Comparison of ENCODE assay signal across 8 cellular contexts in the genomic region with DNA sequence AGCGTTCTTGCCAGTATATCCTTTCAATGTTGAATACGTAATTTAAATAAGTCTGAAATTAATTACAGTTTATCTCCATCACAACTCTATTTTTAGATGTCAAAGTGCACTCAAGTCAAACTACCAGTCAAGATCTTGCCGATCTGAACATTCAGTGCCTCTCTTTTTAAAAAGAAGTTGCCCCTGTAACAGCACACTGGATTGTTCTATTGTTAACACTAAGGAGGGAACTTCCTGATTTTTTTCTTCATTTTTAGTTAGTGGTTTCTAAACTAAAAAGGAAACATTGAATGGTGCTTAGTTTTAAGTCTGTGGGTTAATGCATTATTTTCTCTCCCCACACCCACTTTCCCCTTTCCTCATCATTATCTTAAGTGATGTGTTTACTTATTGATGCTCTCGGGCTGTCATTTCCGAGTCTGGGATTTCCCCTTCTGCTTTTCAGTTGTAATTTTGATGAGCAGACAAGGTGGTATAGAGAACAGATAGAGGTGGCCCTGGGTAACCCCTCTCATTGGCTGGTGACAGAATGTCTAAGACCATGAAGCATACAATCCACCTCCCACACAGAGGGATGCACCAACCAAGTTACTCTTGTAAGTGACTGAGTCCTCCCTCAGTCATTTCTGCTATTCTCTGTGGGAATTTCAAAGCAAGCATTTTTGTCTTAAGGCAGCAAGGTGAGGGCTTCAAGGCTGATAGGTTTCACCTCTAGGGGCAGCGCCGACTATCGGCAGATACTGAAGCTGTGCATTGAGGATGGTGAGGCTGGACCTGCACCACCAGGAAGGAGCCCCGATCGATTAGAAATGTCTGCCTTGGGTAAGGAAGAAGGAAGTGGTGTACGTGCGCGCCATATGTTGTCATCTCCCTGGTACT. TPM values are rescaled to one million over a fixed set of nuclear protein-coding genes. Genes with fewer than 3 reads are reported as not detected.
DNase-seq lines count a peak whose midpoint lies in the region; ATAC-seq, FAIRE-seq and TF ChIP-seq lines count a peak whose summit lies in the region.

No MANE protein-coding gene starts in this region.

- H3K27me3 ChIP-seq in H7 (ENCODE audit: control insufficient read depth, insufficient read depth, low read length), result no peaks in the 10 kb centered on the region

- no peaks in the 10 kb centered on the region for H3K9me3 ChIP-seq in A549

- FAIRE-seq in A549 (lab: Jason Lieb, UNC), result no peak

- DNase-seq in A549 (ENCODE audit: low read depth in 1 of 2, low spot score in 1 of 2) (peak in 1 of 2 experiments; percentile 52), H7 (peak; percentile 65), T-helper 2 cell (peak in 4 of 5 experiments; percentile 42 to 93 (median 51)), iPS DF 19.7 (ENCODE audit: low read depth, low spot score) (peak; percentile 50), A172 (ENCODE audit: low spot score) (no peak), HCEC 1CT (no peak), amniotic stem cell (lab: John Stamatoyannopoulos, UW) (no peak)

- no peaks in the 10 kb centered on the region for H3K4me1 ChIP-seq in A549

- H3K4me3 ChIP-seq in A549, result no peak overlapping the region
- no peak overlapping the region for H3K4me3 ChIP-seq in H7 (ENCODE audit: insufficient read depth, low read depth, low read length)

- 20% methylated on average over 13 of the region's 13 CpGs for WGBS in A549 (ENCODE audit: missing lambda C conversion rate)

- no peaks in the 10 kb centered on the region for H3K36me3 ChIP-seq in H7 (replicated peaks; ENCODE audit: control insufficient read depth, insufficient read depth, low read length)

- TF ChIP-seq EP300 in A549 (IDR thresholded peaks at IDR 0.05), result no peak

- CTCF ChIA-PET in A549 (lab: Yijun Ruan, JAX), result interaction anchor here (1.4 kb wide), 1 partner anchor 8 kb away, joined by 6 read pairs; no protein-coding TSS in a partner anchor

- H3K4me2 ChIP-seq in A549, result peak overlapping the region; percentile 23; the same call in 1 of the 3 replicates

- ATAC-seq in A549, result peak in 1 of 2 experiments; percentile 84; a peak in 4 of 6 replicates
- ATAC-seq in HG03469 (IDR thresholded peaks at IDR 0.05; ENCODE audit: unreplicated experiment), result no peak

- TF ChIP-seq RAD21 in A549 (conservative IDR thresholded peaks at IDR 0.05 in 1 of 2, IDR thresholded peaks at IDR 0.05 in 1 of 2), result 0 out of 5 replicates have a peak, but pooled peaks of 1 of the 2 experiments have one; percentile 8

- TF ChIP-seq POLR2A in A549 (IDR thresholded peaks at IDR 0.05; ENCODE audit: low read length), result no peak

- peak; percentile 25; the same call in 1 of the 3 replicates for TF ChIP-seq CTCF in A549 (IDR thresholded peaks at IDR 0.05)

- POLR2A ChIA-PET in A549 (lab: Yijun Ruan, JAX), result no interaction called here

- no peak overlapping the region for H3K27ac ChIP-seq in A549

TF ChIP-seq in A549, 52 proteins besides CTCF, POLR2A, EP300 and RAD21:
- TF ChIP-seq HOXA7 (CRISPR knock-in tag; IDR thresholded peaks at IDR 0.05), result no peak
- no peak for TF ChIP-seq NR3C1 (IDR thresholded peaks at IDR 0.05)
- TF ChIP-seq SREBF2 (IDR thresholded peaks at IDR 0.05), result no peak
- TF ChIP-seq, protein P1, sequence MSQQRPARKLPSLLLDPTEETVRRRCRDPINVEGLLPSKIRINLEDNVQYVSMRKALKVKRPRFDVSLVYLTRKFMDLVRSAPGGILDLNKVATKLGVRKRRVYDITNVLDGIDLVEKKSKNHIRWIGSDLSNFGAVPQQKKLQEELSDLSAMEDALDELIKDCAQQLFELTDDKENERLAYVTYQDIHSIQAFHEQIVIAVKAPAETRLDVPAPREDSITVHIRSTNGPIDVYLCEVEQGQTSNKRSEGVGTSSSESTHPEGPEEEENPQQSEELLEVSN (IDR thresholded peaks at IDR 0.05; ENCODE audit: borderline replicate concordance, low read depth), result no peak
- TF ChIP-seq RARB (CRISPR knock-in tag; IDR thresholded peaks at IDR 0.05), result no peak
- TF ChIP-seq PHF8 (IDR thresholded peaks at IDR 0.05; ENCODE audit: borderline replicate concordance, low read depth), result no peak
- TF ChIP-seq ZFP36 (IDR thresholded peaks at IDR 0.05; ENCODE audit: borderline replicate concordance, partially characterized antibody), result no peak
- TF ChIP-seq, protein P2, sequence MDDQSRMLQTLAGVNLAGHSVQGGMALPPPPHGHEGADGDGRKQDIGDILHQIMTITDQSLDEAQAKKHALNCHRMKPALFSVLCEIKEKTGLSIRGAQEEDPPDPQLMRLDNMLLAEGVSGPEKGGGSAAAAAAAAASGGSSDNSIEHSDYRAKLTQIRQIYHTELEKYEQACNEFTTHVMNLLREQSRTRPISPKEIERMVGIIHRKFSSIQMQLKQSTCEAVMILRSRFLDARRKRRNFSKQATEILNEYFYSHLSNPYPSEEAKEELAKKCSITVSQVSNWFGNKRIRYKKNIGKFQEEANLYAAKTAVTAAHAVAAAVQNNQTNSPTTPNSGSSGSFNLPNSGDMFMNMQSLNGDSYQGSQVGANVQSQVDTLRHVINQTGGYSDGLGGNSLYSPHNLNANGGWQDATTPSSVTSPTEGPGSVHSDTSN (IDR thresholded peaks at IDR 0.05), result no peak
- TF ChIP-seq, protein P3, sequence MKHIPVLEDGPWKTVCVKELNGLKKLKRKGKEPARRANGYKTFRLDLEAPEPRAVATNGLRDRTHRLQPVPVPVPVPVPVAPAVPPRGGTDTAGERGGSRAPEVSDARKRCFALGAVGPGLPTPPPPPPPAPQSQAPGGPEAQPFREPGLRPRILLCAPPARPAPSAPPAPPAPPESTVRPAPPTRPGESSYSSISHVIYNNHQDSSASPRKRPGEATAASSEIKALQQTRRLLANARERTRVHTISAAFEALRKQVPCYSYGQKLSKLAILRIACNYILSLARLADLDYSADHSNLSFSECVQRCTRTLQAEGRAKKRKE (CRISPR knock-in tag; IDR thresholded peaks at IDR 0.05; ENCODE audit: low read depth), result no peak
- no peak for TF ChIP-seq FOSB (CRISPR knock-in tag; IDR thresholded peaks at IDR 0.05)
- no peak for TF ChIP-seq FOXS1 (CRISPR knock-in tag; IDR thresholded peaks at IDR 0.05)
- TF ChIP-seq POLR2AphosphoS2 (conservative IDR thresholded peaks at IDR 0.05; ENCODE audit: low read length), result no peak
- TF ChIP-seq HOXB5 (CRISPR knock-in tag; IDR thresholded peaks at IDR 0.05), result no peak
- TF ChIP-seq ZSCAN20 (CRISPR knock-in tag; IDR thresholded peaks at IDR 0.05), result no peak
- no peak for TF ChIP-seq EHF (CRISPR knock-in tag; IDR thresholded peaks at IDR 0.05)
- TF ChIP-seq, protein P4, sequence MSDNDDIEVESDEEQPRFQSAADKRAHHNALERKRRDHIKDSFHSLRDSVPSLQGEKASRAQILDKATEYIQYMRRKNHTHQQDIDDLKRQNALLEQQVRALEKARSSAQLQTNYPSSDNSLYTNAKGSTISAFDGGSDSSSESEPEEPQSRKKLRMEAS (IDR thresholded peaks at IDR 0.05), result no peak
- no peak for TF ChIP-seq FOSL2 (IDR thresholded peaks at IDR 0.05)
- TF ChIP-seq FOSL2 (CRISPR knock-in tag; IDR thresholded peaks at IDR 0.05), result no peak
- TF ChIP-seq, protein P5, sequence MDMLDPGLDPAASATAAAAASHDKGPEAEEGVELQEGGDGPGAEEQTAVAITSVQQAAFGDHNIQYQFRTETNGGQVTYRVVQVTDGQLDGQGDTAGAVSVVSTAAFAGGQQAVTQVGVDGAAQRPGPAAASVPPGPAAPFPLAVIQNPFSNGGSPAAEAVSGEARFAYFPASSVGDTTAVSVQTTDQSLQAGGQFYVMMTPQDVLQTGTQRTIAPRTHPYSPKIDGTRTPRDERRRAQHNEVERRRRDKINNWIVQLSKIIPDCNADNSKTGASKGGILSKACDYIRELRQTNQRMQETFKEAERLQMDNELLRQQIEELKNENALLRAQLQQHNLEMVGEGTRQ (IDR thresholded peaks at IDR 0.05), result no peak
- no peak for TF ChIP-seq CEBPB (IDR thresholded peaks at IDR 0.05)
- no peak for TF ChIP-seq CBX2 (IDR thresholded peaks at IDR 0.05; ENCODE audit: borderline replicate concordance, low read depth)

RNA-seq across cellular contexts. Expression of a gene that starts 49.4 kb away (rescaled TPM):
- polyA plus RNA-seq in A549 (2011; rRNA removed) (0.06 and 0.24 TPM in 2 replicates), A549 (2017; fragmentation: RNase III; extraction: RNeasy Plus Mini Kit Qiagen cat#74134 plus additional on column Dnase treatment) (not detected in 3 replicates)
- not detected in 2 replicates for polyA plus RNA-seq in A549 (2012; cell fraction: cytosol; rRNA removed)
- not detected in 2 replicates for polyA plus RNA-seq in A549 (2012; cell fraction: nucleus; rRNA removed)
- polyA minus RNA-seq in A549 (2011; rRNA and poly(A)+ RNA removed), result 0.10 TPM in 1 of 2 replicates, not detected in the other
- 3.1 and 4.2 TPM in 2 replicates for total RNA-seq in H7 (2014; rRNA removed; shearing (Covaris generic))
- 2.3 and 5.5 TPM in 2 replicates for total RNA-seq in A172 (2014; rRNA removed; shearing (Covaris generic))

Comparison
In these comparisons a context has a peak if more than half of its experiments do, and no peak if none do; other contexts are left out.
1. DNase-seq: peak in H7 (single experiment), T-helper 2 cell (4 of 5) and iPS DF 19.7 (single experiment); none in A172 (single experiment), HCEC 1CT (single experiment) and amniotic stem cell (single experiment).